ENCODE assay signal across 12 cellular contexts in the genomic region with DNA sequence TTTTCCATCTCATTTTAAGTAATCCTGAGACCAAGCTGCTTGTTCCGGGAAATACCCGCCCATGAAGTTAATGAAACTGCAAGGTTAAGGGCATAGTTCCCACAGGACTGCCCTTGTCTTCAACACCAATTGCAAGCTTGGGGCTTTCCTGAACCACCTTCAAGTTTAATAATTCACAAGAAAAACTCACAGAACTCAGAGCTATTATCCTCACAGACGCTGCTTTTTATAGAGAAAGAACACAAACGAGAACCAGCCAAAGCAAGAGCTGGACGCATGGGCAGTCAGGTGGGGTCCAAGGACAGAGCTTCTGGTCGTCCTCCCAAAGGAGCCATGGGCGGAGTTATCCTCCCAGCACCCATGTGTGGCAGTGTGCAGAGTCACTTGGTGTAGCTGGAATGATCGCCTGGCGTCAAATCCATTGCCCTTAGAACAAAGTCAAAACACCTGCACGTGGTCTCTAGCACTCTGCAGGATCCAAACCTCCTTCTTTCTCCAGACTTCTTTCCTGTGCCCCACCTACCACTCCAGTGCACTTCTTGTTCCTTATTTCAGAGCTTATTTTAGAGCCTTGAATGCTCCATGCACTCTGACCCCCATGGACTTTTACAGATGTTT. TPM values are rescaled to one million over a fixed set of nuclear protein-coding genes. Genes with fewer than 3 reads are reported as not detected.
DNase-seq lines count a peak whose midpoint lies in the region; ATAC-seq and TF ChIP-seq lines count a peak whose summit lies in the region.
"Had no signal": no experiment of that assay in that cellular context is flagged by ENCODE, and none has a peak within 500 bp of the region (broad histone marks: within the 10 kb centered on the region; RNA-seq: fewer than 3 reads in every experiment).

No MANE protein-coding gene starts in this region.

- DNase-seq in CD14-positive monocyte (ENCODE audit: low spot score) (no peak), SIG-M5 treated with dmso at 0.1 percent for 504 hours (lab: John Stamatoyannopoulos, UW; ENCODE audit: unreplicated experiment) (no peak), H4 (ENCODE audit: low spot score) (no peak), HuH-7 (ENCODE audit: low spot score) (no peak)
- no peak for DNase-seq in central memory CD8-positive, alpha-beta T cell (ENCODE audit: low spot score in 2 of 2)
- DNase-seq: activated CD8-positive, alpha-beta memory T cell treated with anti-CD3 and anti-CD28 coated beads, Interleukin-2, amount 10 ng/mL, durations not matched to agents 7 days and 5 days; posterior cingulate gyrus had no signal

- intact Hi-C loops in CD14-positive monocyte (cut with micrococcal nuclease) = no loop called here

- peak overlapping the region in 6 of 7 donors; percentile 16 to 64 (median 44) for H3K27ac Mint-ChIP-seq in CD14-positive monocyte
- H3K27ac Mint-ChIP-seq in central memory CD8-positive, alpha-beta T cell (ENCODE audit: low read depth) = peak overlapping the region; percentile 57
- H3K27ac Mint-ChIP-seq: activated CD8-positive, alpha-beta memory T cell treated with anti-CD3 and anti-CD28 coated beads, Interleukin-2, amount 10 ng/mL, durations not matched to agents 7 days and 5 days had no signal

- H3K4me3 Mint-ChIP-seq in CD14-positive monocyte = no peak overlapping the region
- H3K4me3 Mint-ChIP-seq in central memory CD8-positive, alpha-beta T cell = no peak overlapping the region
- H3K4me3 Mint-ChIP-seq: activated CD8-positive, alpha-beta memory T cell treated with anti-CD3 and anti-CD28 coated beads, Interleukin-2, amount 10 ng/mL, durations not matched to agents 7 days and 5 days had no signal

- H3K27me3 Mint-ChIP-seq in CD14-positive monocyte (ENCODE audit: low read depth in 3 of 3) = no peaks in the 10 kb centered on the region
- H3K27me3 Mint-ChIP-seq in central memory CD8-positive, alpha-beta T cell = no peaks in the 10 kb centered on the region
- H3K27me3 Mint-ChIP-seq: activated CD8-positive, alpha-beta memory T cell treated with anti-CD3 and anti-CD28 coated beads, Interleukin-2, amount 10 ng/mL, durations not matched to agents 7 days and 5 days had no signal

- H3K4me1 Mint-ChIP-seq in CD14-positive monocyte = peaks cover 19% of the 10 kb centered on the region
- no peaks in the 10 kb centered on the region for H3K4me1 Mint-ChIP-seq in central memory CD8-positive, alpha-beta T cell
- H3K4me1 Mint-ChIP-seq: activated CD8-positive, alpha-beta memory T cell treated with anti-CD3 and anti-CD28 coated beads, Interleukin-2, amount 10 ng/mL, durations not matched to agents 7 days and 5 days had no signal

- H3K36me3 Mint-ChIP-seq in CD14-positive monocyte = peaks cover 79 to 96% of the 10 kb centered on the region in 2 donors
- peaks cover 13% of the 10 kb centered on the region for H3K36me3 Mint-ChIP-seq in central memory CD8-positive, alpha-beta T cell (ENCODE audit: insufficient read depth)

- H3K9me3 Mint-ChIP-seq in CD14-positive monocyte = no peaks in the 10 kb centered on the region
- no peaks in the 10 kb centered on the region for H3K9me3 Mint-ChIP-seq in central memory CD8-positive, alpha-beta T cell

- ATAC-seq in GM19397 (IDR thresholded peaks at IDR 0.05; ENCODE audit: unreplicated experiment) = peak; percentile 75
- peak; percentile 83 for ATAC-seq in HG03097 (IDR thresholded peaks at IDR 0.05; ENCODE audit: low FRiP score, unreplicated experiment)
- ATAC-seq in central memory CD8-positive, alpha-beta T cell (replicated peaks; ENCODE audit: extremely low read depth, poor library complexity, severe bottlenecking) = no peak
- ATAC-seq in GM21576 (IDR thresholded peaks at IDR 0.05; ENCODE audit: unreplicated experiment) = no peak
- ATAC-seq: activated CD8-positive, alpha-beta memory T cell treated with anti-CD3 and anti-CD28 coated beads, Interleukin-2, amount 10 ng/mL, durations not matched to agents 7 days and 5 days; esophagus mucosa had no signal

- no peak for TF ChIP-seq CTCF in CD14-positive monocyte (IDR thresholded peaks at IDR 0.05)

RNA-seq across cellular contexts. Expression of gene SNX10, which starts 56.7 kb away (rescaled TPM):
- 100 to 1,000 TPM; 219 to 250 TPM for polyA plus RNA-seq in CD14-positive monocyte
- 28.3 and 38.2 TPM in 2 replicates for total RNA-seq in H4 (2014; rRNA removed; shearing (Covaris generic))
- polyA plus RNA-seq: AG04450 had no signal

Comparison
In these comparisons a context has a peak if more than half of its experiments do, and no peak if none do; other contexts are left out.
1. ATAC-seq: peak in GM19397 (single experiment) and HG03097 (single experiment); none in central memory CD8-positive, alpha-beta T cell (single experiment) and GM21576 (single experiment).